In genomic region chr6:153117986-153118886, GRCh38 we compare ENCODE assay signal across 7 cellular contexts. TPM values are rescaled to one million over a fixed set of nuclear protein-coding genes. Genes with fewer than 3 reads are reported as not detected.
DNase-seq lines count a peak whose midpoint lies in the region; ATAC-seq and TF ChIP-seq lines count a peak whose summit lies in the region.

No MANE protein-coding gene starts in this region.

- H3K36me3 ChIP-seq in WERI-Rb-1 = no peaks in the 10 kb centered on the region

- H3K27me3 ChIP-seq in WERI-Rb-1 (ENCODE audit: insufficient read depth, low read depth, severe bottlenecking) = no peaks in the 10 kb centered on the region

- no peaks in the 10 kb centered on the region for H3K9me3 ChIP-seq in WERI-Rb-1 (ENCODE audit: severe bottlenecking)

- DNase-seq in RPMI7951 (ENCODE audit: low read depth) (peak; percentile 75), renal cortical epithelial cell (ENCODE audit: low read depth) (peak; percentile 95), NCI-H2107 (lab: John Stamatoyannopoulos, UW) (no peak), SKM-1 (lab: John Stamatoyannopoulos, UW; ENCODE audit: unreplicated experiment) (no peak), WERI-Rb-1 (no peak)

- no peak for TF ChIP-seq CTCF in WERI-Rb-1 (IDR thresholded peaks at IDR 0.05; ENCODE audit: low read depth, low read length)

- no peak overlapping the region for H3K27ac ChIP-seq in WERI-Rb-1

- H3K4me3 ChIP-seq in WERI-Rb-1 (ENCODE audit: low read depth, low read length) = no peak overlapping the region

- ATAC-seq in GM19043 (IDR thresholded peaks at IDR 0.05; ENCODE audit: low read depth, unreplicated experiment) (peak; percentile 100), HG02943 (IDR thresholded peaks at IDR 0.05; ENCODE audit: low read depth, unreplicated experiment) (peak; percentile 89)

RNA-seq across cellular contexts. Expression of gene RGS17, which starts 12.8 kb away (rescaled TPM):
- 3.2 and 4.4 TPM in 2 replicates for total RNA-seq in RPMI7951 (2014; rRNA removed; shearing (Covaris generic))
- 3.6 and 7.0 TPM in 2 replicates for total RNA-seq in renal cortical epithelial cell

Comparison
In these comparisons a context has a peak if more than half of its experiments do, and no peak if none do; other contexts are left out.
1. DNase-seq: peak in RPMI7951 (single experiment) and renal cortical epithelial cell (single experiment); none in NCI-H2107 (single experiment), SKM-1 (single experiment) and WERI-Rb-1 (single experiment).